8 cellular contexts compared by ENCODE assay signal in genomic region chr14:91021991-91022621, GRCh38. TPM values are rescaled to one million over a fixed set of nuclear protein-coding genes. Genes with fewer than 3 reads are reported as not detected.
DNase-seq lines count a peak whose midpoint lies in the region; ATAC-seq and TF ChIP-seq lines count a peak whose summit lies in the region.

No MANE protein-coding gene starts in this region.

- 92% methylated on average over 1 of the region's 1 CpG for whole genome bisulfite sequencing in right lobe of liver (ENCODE audit: insufficient coverage, low coverage, low lambda C conversion rate, missing lambda C conversion rate)

- no peaks in the 10 kb centered on the region for H4K20me1 ChIP-seq in DOHH2 (ENCODE audit: control insufficient read depth, insufficient read depth, low read depth, low read length)

- no peak overlapping the region for H3K27ac ChIP-seq in DOHH2 (ENCODE audit: low read depth, low read length)
- H3K27ac ChIP-seq in right lobe of liver = peak overlapping the region; percentile 50 to 82 (median 66)

- peak; percentile 39 for ATAC-seq in GM21528 (IDR thresholded peaks at IDR 0.05; ENCODE audit: low FRiP score, unreplicated experiment)
- peak; percentile 48 to 59 (median 53) for ATAC-seq in right lobe of liver

- no peaks in the 10 kb centered on the region; the same call in 1 of the 2 replicates for H3K79me2 ChIP-seq in DOHH2 (ENCODE audit: control insufficient read depth, low read length)

- TF ChIP-seq CTCF in DOHH2 (IDR thresholded peaks at IDR 0.05; ENCODE audit: low read depth, low read length, poor library complexity, severe bottlenecking) (no peak), right lobe of liver (IDR thresholded peaks at IDR 0.05) (no peak), GM13977 (IDR thresholded peaks at IDR 0.05; ENCODE audit: extremely low read depth, insufficient read depth, missing control alignments) (no peak)

- TF ChIP-seq POLR2A in right lobe of liver (IDR thresholded peaks at IDR 0.05) = no peak

- no peaks in the 10 kb centered on the region for H3K36me3 ChIP-seq in DOHH2 (ENCODE audit: control insufficient read depth, low read length)
- no peaks in the 10 kb centered on the region for H3K36me3 ChIP-seq in MG63
- H3K36me3 ChIP-seq in right lobe of liver = no peaks in the 10 kb centered on the region

- H3K4me2 ChIP-seq in DOHH2 (ENCODE audit: low read length) = peak overlapping the region; percentile 44

- peaks cover 17% of the 10 kb centered on the region for H3K4me1 ChIP-seq in DOHH2 (ENCODE audit: control insufficient read depth, low read length)
- H3K4me1 ChIP-seq in right lobe of liver = no peaks in the 10 kb centered on the region

- H3K9me3 ChIP-seq in DOHH2 (ENCODE audit: control insufficient read depth, insufficient read depth, low read length) (no peaks in the 10 kb centered on the region), MG63 (no peaks in the 10 kb centered on the region), right lobe of liver (no peaks in the 10 kb centered on the region)

- H3K9me2 ChIP-seq in DOHH2 (replicated peaks; ENCODE audit: control insufficient read depth, low read length) = no peaks in the 10 kb centered on the region

- DNase-seq in MG63 (no peak), right lobe of liver (no peak), epidermal melanocyte (ENCODE audit: insufficient read length, low spot score) (no peak), AG20443 (ENCODE audit: low spot score) (no peak), SKM-1 (lab: John Stamatoyannopoulos, UW; ENCODE audit: unreplicated experiment) (no peak), GM13977 (ENCODE audit: low spot score) (no peak)

- in situ Hi-C loops in GM13977 (cut with MboI; ENCODE audit: low pct_unique_long_range_greater_than_20kb, low sequenced_read_pairs, unreplicated experiment) = no loop called here

- H3F3A ChIP-seq in DOHH2 (ENCODE audit: control insufficient read depth, insufficient read depth) = no peaks in the 10 kb centered on the region

- H3K4me3 ChIP-seq in DOHH2 (ENCODE audit: low read length) = peak overlapping the region; percentile 41
- H3K4me3 ChIP-seq in MG63 = peak overlapping the region; percentile 20; the same call in 1 of the 2 replicates
- H3K4me3 ChIP-seq in right lobe of liver = peak overlapping the region; percentile 39 to 44 (median 43)

- H3K27me3 ChIP-seq in DOHH2 (ENCODE audit: control insufficient read depth, low read length) (no peaks in the 10 kb centered on the region), MG63 (no peaks in the 10 kb centered on the region), right lobe of liver (no peaks in the 10 kb centered on the region)

- intact Hi-C loops in right lobe of liver (cut with DNase I) = no loop called here

RNA-seq across cellular contexts. Expression of gene RPS6KA5, which starts 38.3 kb away (rescaled TPM):
- 1.5 and 2.9 TPM in 2 replicates for total RNA-seq in MG63 (2014; rRNA removed; shearing (Covaris generic); ENCODE audit: low replicate concordance)
- 1 to 10 TPM in 5 of 6 experiments, under 1 TPM in 1; 0.31 to 3.5 (median 1.7) TPM for total RNA-seq in right lobe of liver
